Comparison of ENCODE assay signal across 21 cellular contexts in the genomic region with DNA sequence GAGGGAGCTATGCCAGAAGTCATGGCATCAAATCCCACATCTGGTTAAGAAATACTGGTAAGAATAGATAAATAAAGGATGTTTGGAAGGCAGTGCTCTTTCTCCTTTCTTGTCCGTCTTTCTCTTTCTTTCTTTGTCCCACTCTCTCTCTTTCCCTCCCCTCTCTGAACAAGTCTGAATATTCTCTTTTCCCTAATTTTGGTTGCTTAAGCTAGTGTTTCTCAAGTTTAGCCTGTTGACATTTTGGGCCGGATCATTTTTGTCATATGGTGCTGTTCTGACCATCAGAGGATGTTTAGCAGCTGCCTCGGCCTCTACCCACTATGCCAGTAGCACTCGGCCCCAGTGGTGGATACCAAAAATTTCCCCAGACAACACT.
A peak's percentile ranks its signal among the peaks of the same experiment; 100 is the strongest.
DNase-seq lines count a peak whose midpoint lies in the region; ATAC-seq and TF ChIP-seq lines count a peak whose summit lies in the region.
"Had no signal": no experiment of that assay in that cellular context is flagged by ENCODE, and none has a peak within 500 bp of the region (broad histone marks: within the 10 kb centered on the region; RNA-seq: fewer than 3 reads in every experiment).

No MANE protein-coding gene starts in this region.

- ATAC-seq in gastroesophageal sphincter (peak; percentile 26), GM21447 (IDR thresholded peaks at IDR 0.05; ENCODE audit: unreplicated experiment) (no peak)
- ATAC-seq: activated CD8-positive, alpha-beta memory T cell treated with anti-CD3 and anti-CD28 coated beads, Interleukin-2, amount 10 ng/mL, durations not matched to agents 7 days and 5 days; SK-N-SH treated with all-trans-retinoic acid at 6 μM for 48 hours had no signal

- H3K4me1 ChIP-seq in gastroesophageal sphincter (no peaks in the 10 kb centered on the region), osteoblast (ENCODE audit: insufficient read depth, low read length) (peaks cover 39% of the 10 kb centered on the region), tibial nerve (peaks cover 0 to 44% (median 6%) of the 10 kb centered on the region in 4 donors), BE2C (no peaks in the 10 kb centered on the region)

- peak overlapping the region; percentile 70 for H3K4me2 ChIP-seq in osteoblast (ENCODE audit: insufficient read depth, low read length)

- TF ChIP-seq EP300 in gastroesophageal sphincter (IDR thresholded peaks at IDR 0.05) (no peak), tibial nerve (IDR thresholded peaks at IDR 0.05) (peak in 1 of 2 donors; percentile 21)

- TF ChIP-seq CTCF in gastroesophageal sphincter (IDR thresholded peaks at IDR 0.05): no peak
- no peak for TF ChIP-seq CTCF in osteoblast (IDR thresholded peaks at IDR 0.05; ENCODE audit: extremely low read depth, low read depth, low read length)
- no peak for TF ChIP-seq CTCF in tibial nerve (IDR thresholded peaks at IDR 0.05)
- no peak for TF ChIP-seq CTCF in BE2C (IDR thresholded peaks at IDR 0.05; ENCODE audit: low read depth, low read length)

- no peaks in the 10 kb centered on the region for H3K27me3 ChIP-seq in gastroesophageal sphincter
- no peaks in the 10 kb centered on the region for H3K27me3 ChIP-seq in osteoblast (ENCODE audit: insufficient read depth, low read length)
- H3K27me3 ChIP-seq in tibial nerve: no peaks in the 10 kb centered on the region
- H3K27me3 ChIP-seq in BE2C: no peaks in the 10 kb centered on the region
- H3K27me3 ChIP-seq: cardiac muscle cell had no signal

- H4K20me1 ChIP-seq in osteoblast (ENCODE audit: insufficient read depth, low read length): peaks cover 9% of the 10 kb centered on the region

- H3K4me3 ChIP-seq in gastroesophageal sphincter (no peak overlapping the region), osteoblast (ENCODE audit: insufficient read depth, low read length) (peak overlapping the region; percentile 15), tibial nerve (no peak overlapping the region), BE2C (ENCODE audit: low read depth, low read length) (no peak overlapping the region)
- H3K4me3 ChIP-seq: cardiac muscle cell had no signal

- H2AFZ ChIP-seq in osteoblast (ENCODE audit: low read length): no peak overlapping the region

- no peaks in the 10 kb centered on the region for H3K36me3 ChIP-seq in gastroesophageal sphincter
- no peaks in the 10 kb centered on the region for H3K36me3 ChIP-seq in osteoblast (ENCODE audit: insufficient read depth, low read length)
- no peaks in the 10 kb centered on the region for H3K36me3 ChIP-seq in tibial nerve
- H3K36me3 ChIP-seq in BE2C: no peaks in the 10 kb centered on the region
- H3K36me3 ChIP-seq: cardiac muscle cell had no signal

- WGBS in gastroesophageal sphincter (ENCODE audit: low coverage in 1 of 2), 2 donors: 81 to 85% methylated on average over 2 to 4 of the region's 4 CpGs
- 54 to 61% methylated on average over 4 of the region's 4 CpGs for WGBS in tibial nerve, 2 donors

- DNase-seq in DMS53 (lab: John Stamatoyannopoulos, UW): peak; percentile 44
- no peak for DNase-seq in DMS53 treated with DMSO at 0.1 percent for 48 hours (lab: John Stamatoyannopoulos, UW; ENCODE audit: unreplicated experiment)
- no peak for DNase-seq in osteoblast (ENCODE audit: insufficient read length, low spot score, missing footprints)
- DNase-seq in tibial nerve (ENCODE audit: low spot score in 2 of 2): no peak
- no peak for DNase-seq in BE2C
- no peak for DNase-seq in NCI-H1105 (lab: John Stamatoyannopoulos, UW)
- DNase-seq: activated CD4-positive, alpha-beta T cell treated with anti-CD3 and anti-CD28 coated beads, Interleukin-2, amount 10 ng/mL, durations not matched to agents 7 days and 5 days; activated CD8-positive, alpha-beta memory T cell treated with anti-CD3 and anti-CD28 coated beads, Interleukin-2, amount 10 ng/mL, durations not matched to agents 7 days and 5 days; activated naive CD4-positive, alpha-beta T cell treated with anti-CD3 and anti-CD28 coated beads, Interleukin-2, amount 50 U/mL, for 16 hours; AML-193; glutamatergic neuron; mammary epithelial cell; MV-4-11; NCI-H1694; retina had no signal

- H3K9me3 ChIP-seq in gastroesophageal sphincter: no peaks in the 10 kb centered on the region
- H3K9me3 ChIP-seq in osteoblast (ENCODE audit: low read depth, low read length): no peaks in the 10 kb centered on the region
- no peaks in the 10 kb centered on the region for H3K9me3 ChIP-seq in tibial nerve
- H3K9me3 ChIP-seq in BE2C: no peaks in the 10 kb centered on the region

- no peak overlapping the region for H3K27ac ChIP-seq in gastroesophageal sphincter
- peak overlapping the region; percentile 50 for H3K27ac ChIP-seq in osteoblast (ENCODE audit: low read depth, low read length)
- H3K27ac ChIP-seq in tibial nerve: peak overlapping the region in 3 of 4 donors; percentile 2 to 69 (median 63)
- H3K27ac ChIP-seq: 22Rv1, cardiac muscle cell, RWPE1 had no signal

- TF ChIP-seq POLR2A in gastroesophageal sphincter (IDR thresholded peaks at IDR 0.05): no peak
- no peak for TF ChIP-seq POLR2A in tibial nerve (IDR thresholded peaks at IDR 0.05)

- H3K79me2 ChIP-seq in osteoblast (ENCODE audit: insufficient read depth, low read length): peaks cover 3% of the 10 kb centered on the region

Comparison
In these comparisons a context has a peak if more than half of its experiments do, and no peak if none do; other contexts are left out.
1. H3K27ac ChIP-seq: peak in osteoblast (single experiment) and tibial nerve (3 of 4); none in gastroesophageal sphincter (0 of 4).